8 cellular contexts compared by ENCODE assay signal in genomic region chr15:85580914-85581313, GRCh38.
A peak's percentile ranks its signal among the peaks of the same experiment; 100 is the strongest.
DNase-seq lines count a peak whose midpoint lies in the region; ATAC-seq and TF ChIP-seq lines count a peak whose summit lies in the region.

No MANE protein-coding gene starts in this region.

- peaks cover 21 to 33% of the 10 kb centered on the region in 2 donors for H3K36me3 Mint-ChIP-seq in activated naive CD4-positive, alpha-beta T cell treated with anti-CD3 and anti-CD28 coated beads, Interleukin-2, amount 50 U/mL, for 72 hours

- peak; percentile 44 for DNase-seq in activated T-cell treated with anti-CD3 and anti-CD28 coated beads for 48 hours (ENCODE audit: low read depth)
- no peak for DNase-seq in activated T-cell treated with anti-CD3 and anti-CD28 coated beads for 4 hours
- DNase-seq in activated naive CD4-positive, alpha-beta T cell treated with anti-CD3 and anti-CD28 coated beads, Interleukin-2, amount 50 U/mL, for 72 hours (ENCODE audit: low spot score in 2 of 2): peak; percentile 49 to 69
- peak; percentile 86 for DNase-seq in mucosa of gallbladder (ENCODE audit: low spot score)
- DNase-seq in upper lobe of left lung: peak in 1 of 2 donors; percentile 79
- DNase-seq in 8988T: no peak
- DNase-seq in NCI-H2107 (lab: John Stamatoyannopoulos, UW): no peak

- TF ChIP-seq CTCF in upper lobe of left lung (IDR thresholded peaks at IDR 0.05): no peak

- TF ChIP-seq POLR2A in upper lobe of left lung (IDR thresholded peaks at IDR 0.05): peak in 1 of 4 donors; percentile 37

- no peak for TF ChIP-seq EP300 in upper lobe of left lung (IDR thresholded peaks at IDR 0.05)

- no peaks in the 10 kb centered on the region for H3K9me3 Mint-ChIP-seq in activated naive CD4-positive, alpha-beta T cell treated with anti-CD3 and anti-CD28 coated beads, Interleukin-2, amount 50 U/mL, for 72 hours

- H3K27ac ChIP-seq in upper lobe of left lung: peak overlapping the region; percentile 86 to 95 (median 90)

- no peaks in the 10 kb centered on the region for H3K9me3 ChIP-seq in upper lobe of left lung

- H3K4me3 ChIP-seq in upper lobe of left lung: peak overlapping the region in 3 of 4 donors; percentile 35 to 50 (median 50)

- H3K36me3 ChIP-seq in upper lobe of left lung: peaks cover 3 to 42% (median 18%) of the 10 kb centered on the region in 4 donors

- no peaks in the 10 kb centered on the region for H3K27me3 ChIP-seq in upper lobe of left lung

- peaks cover 68 to 88% (median 74%) of the 10 kb centered on the region in 4 donors for H3K4me1 ChIP-seq in upper lobe of left lung

- ATAC-seq in activated naive CD4-positive, alpha-beta T cell treated with anti-CD3 and anti-CD28 coated beads, Interleukin-2, amount 50 U/mL, for 72 hours: peak; percentile 41 to 59
- ATAC-seq in upper lobe of left lung (ENCODE audit: low FRiP score in 2 of 2) (peak; percentile 29 to 64), GM21528 (IDR thresholded peaks at IDR 0.05; ENCODE audit: low FRiP score, unreplicated experiment) (no peak)

- peak overlapping the region; percentile 99 for H3K27ac Mint-ChIP-seq in activated naive CD4-positive, alpha-beta T cell treated with anti-CD3 and anti-CD28 coated beads, Interleukin-2, amount 50 U/mL, for 72 hours

- 38 to 41% methylated on average over 3 of the region's 3 CpGs for WGBS in upper lobe of left lung, 2 donors

Comparison
In these comparisons a context has a peak if more than half of its experiments do, and no peak if none do; other contexts are left out.
1. DNase-seq: peak in activated T-cell treated with anti-CD3 and anti-CD28 coated beads for 48 hours (single experiment), activated naive CD4-positive, alpha-beta T cell treated with anti-CD3 and anti-CD28 coated beads, Interleukin-2, amount 50 U/mL, for 72 hours (2 of 2) and mucosa of gallbladder (single experiment); none in activated T-cell treated with anti-CD3 and anti-CD28 coated beads for 4 hours (single experiment), 8988T (single experiment) and NCI-H2107 (single experiment).